In the genomic region with DNA sequence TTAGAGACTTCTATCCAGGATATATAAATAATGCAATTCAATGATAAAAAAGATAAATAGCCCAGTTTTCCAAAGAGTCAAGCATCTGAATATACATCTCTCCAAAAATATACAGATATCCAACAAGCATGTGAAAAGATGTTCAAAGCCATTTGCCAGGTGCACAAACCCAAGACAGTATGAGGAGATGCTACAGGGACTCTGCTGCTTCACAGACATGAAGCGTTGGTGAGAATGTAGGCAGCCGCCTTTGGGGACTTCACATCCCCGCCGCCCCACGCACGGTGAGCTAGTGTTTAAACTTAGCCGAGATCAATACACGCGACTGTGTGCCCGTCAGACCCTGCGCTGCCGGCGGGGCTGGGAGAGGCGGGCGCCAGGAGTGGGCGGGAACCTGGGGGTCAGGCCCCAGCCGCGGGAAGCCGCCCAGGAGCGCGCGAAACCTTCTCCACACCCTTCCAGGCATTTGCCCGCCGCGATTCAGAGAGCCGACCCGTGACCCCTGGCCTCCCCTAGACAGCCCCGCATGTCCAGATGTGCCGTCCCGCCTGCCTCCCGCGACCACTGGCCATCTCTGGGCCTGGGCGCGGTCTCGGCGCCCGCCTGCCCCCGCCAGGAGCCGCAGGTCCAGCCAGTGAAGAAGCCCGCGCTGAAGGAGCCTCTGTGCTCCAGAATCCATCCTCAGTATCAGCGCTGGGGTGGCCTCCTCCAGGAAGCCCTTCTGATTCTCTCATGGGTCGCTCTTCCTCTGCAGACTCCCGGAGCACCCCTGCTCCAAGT, we compare ENCODE assay signal across 7 cellular contexts. TPM values are rescaled to one million over a fixed set of nuclear protein-coding genes. Genes with fewer than 3 reads are reported as not detected.
DNase-seq lines count a peak whose midpoint lies in the region; ATAC-seq and TF ChIP-seq lines count a peak whose summit lies in the region.

No MANE protein-coding gene starts in this region.

- H3K36me3 ChIP-seq in HAP-1 (replicated peaks): no peaks in the 10 kb centered on the region
- no peaks in the 10 kb centered on the region for H3K36me3 ChIP-seq in left lung
- H3K36me3 ChIP-seq in suprapubic skin: no peaks in the 10 kb centered on the region

- WGBS in suprapubic skin: 3% methylated on average over 24 of the region's 44 CpGs

- H3K27me3 Mint-ChIP-seq in activated naive CD8-positive, alpha-beta T cell: peaks cover 24% of the 10 kb centered on the region

- H3K27me3 ChIP-seq in HAP-1 (ENCODE audit: low read depth) (peaks cover 12% of the 10 kb centered on the region), left lung (peaks cover 22 to 77% of the 10 kb centered on the region in 2 donors), suprapubic skin (peaks cover 42% of the 10 kb centered on the region)

- H3K36me3 Mint-ChIP-seq in activated naive CD8-positive, alpha-beta T cell: no peaks in the 10 kb centered on the region

- intact Hi-C loops in left lung (cut with DNase I): no loop called here

- H3K9me3 ChIP-seq in HAP-1: no peaks in the 10 kb centered on the region
- no peaks in the 10 kb centered on the region for H3K9me3 ChIP-seq in left lung
- H3K9me3 ChIP-seq in suprapubic skin: no peaks in the 10 kb centered on the region

- in situ Hi-C loops in HAP-1 (cut with MboI; ENCODE audit: low sequenced_read_pairs): no loop called here

- no peak for TF ChIP-seq POLR2A in suprapubic skin (IDR thresholded peaks at IDR 0.05)

- H3K27ac Mint-ChIP-seq in activated naive CD8-positive, alpha-beta T cell: peak overlapping the region; percentile 50

- peaks cover 22% of the 10 kb centered on the region for H3K4me1 Mint-ChIP-seq in activated naive CD8-positive, alpha-beta T cell (ENCODE audit: low read depth)

- TF ChIP-seq CTCF in left lung (IDR thresholded peaks at IDR 0.05): no peak
- no peak for TF ChIP-seq CTCF in suprapubic skin (IDR thresholded peaks at IDR 0.05)

- TF ChIP-seq EP300 in suprapubic skin (IDR thresholded peaks at IDR 0.05): no peak

- DNase-seq in HAP-1 (ENCODE audit: low spot score in 2 of 2) (peak; percentile 13 to 64), NCI-H345 (lab: John Stamatoyannopoulos, UW) (peak; percentile 47), left lung (peak in 1 of 2 donors; percentile 87), suprapubic skin (ENCODE audit: low spot score in 2 of 2) (peak in 1 of 2 donors; percentile 66), NCI-H446 treated with DMSO at 0.1 percent for 48 hours (lab: John Stamatoyannopoulos, UW) (no peak)

- peak; percentile 16 for ATAC-seq in GM18870 (IDR thresholded peaks at IDR 0.05; ENCODE audit: unreplicated experiment)
- peak; percentile 34 for ATAC-seq in left lung

- peaks cover 8% of the 10 kb centered on the region for H3K4me1 ChIP-seq in HAP-1
- peaks cover 12 to 50% of the 10 kb centered on the region in 2 donors for H3K4me1 ChIP-seq in left lung
- H3K4me1 ChIP-seq in suprapubic skin: peaks cover 21% of the 10 kb centered on the region

- H3K27ac ChIP-seq in left lung: peak overlapping the region in 1 of 2 donors; percentile 94
- no peak overlapping the region for H3K27ac ChIP-seq in suprapubic skin

- H3K4me3 ChIP-seq in HAP-1 (peak overlapping the region; percentile 33), left lung (peak overlapping the region; percentile 43 to 76), suprapubic skin (peak overlapping the region; percentile 48)

- no peaks in the 10 kb centered on the region for H3K9me3 Mint-ChIP-seq in activated naive CD8-positive, alpha-beta T cell (ENCODE audit: low read depth)

- peak overlapping the region; percentile 88 for H3K4me3 Mint-ChIP-seq in activated naive CD8-positive, alpha-beta T cell

RNA-seq across cellular contexts. Expression of a gene that starts 0.8 kb away (rescaled TPM):
- 100 to 1,000 TPM in 1 of 2 donors, 10 to 100 TPM in 1; 52.3 to 145 TPM for total RNA-seq in left lung
- 10 to 100 TPM; 12.3 to 46.1 (median 14.7) TPM for total RNA-seq in suprapubic skin

RNA-seq across cellular contexts. Expression of a gene that starts 57.8 kb away (rescaled TPM):
- total RNA-seq in left lung: not detected
- not detected for total RNA-seq in suprapubic skin
